Comparison of ENCODE assay signal across 7 cellular contexts in the genomic region with DNA sequence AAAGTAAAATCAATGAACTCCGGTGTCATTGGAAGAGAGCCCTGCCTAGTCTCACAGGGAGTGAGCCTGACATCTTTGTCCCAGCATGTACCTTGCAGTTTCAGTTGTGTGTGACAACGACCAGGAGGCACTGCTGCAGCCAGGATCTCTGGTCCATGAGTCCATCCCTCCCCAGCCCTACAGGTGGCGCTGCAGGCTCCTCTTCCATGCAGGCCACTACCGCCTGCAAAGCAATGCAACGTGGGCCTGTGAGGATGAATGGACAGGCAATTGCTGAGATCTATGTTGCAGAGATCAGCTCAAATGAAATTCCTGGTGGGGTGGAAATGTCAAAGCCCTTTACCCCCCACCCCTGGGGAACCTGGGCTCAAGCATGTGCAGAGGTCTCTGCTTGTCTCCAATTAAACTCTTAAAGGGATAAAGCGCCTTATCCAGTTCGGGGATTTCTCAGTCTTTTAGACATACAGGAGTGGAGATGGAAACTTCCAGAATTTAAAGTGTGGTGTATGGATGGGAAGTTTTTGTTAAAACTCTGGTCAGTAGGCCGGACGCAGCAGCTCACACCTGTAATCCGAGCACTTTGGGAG.
DNase-seq lines count a peak whose midpoint lies in the region; ATAC-seq and TF ChIP-seq lines count a peak whose summit lies in the region.

No MANE protein-coding gene starts in this region.

- in situ Hi-C loops in GM13977 (cut with MboI; ENCODE audit: low pct_unique_long_range_greater_than_20kb, low sequenced_read_pairs, unreplicated experiment), result no loop called here

- TF ChIP-seq CTCF in GM13977 (IDR thresholded peaks at IDR 0.05; ENCODE audit: extremely low read depth, insufficient read depth, missing control alignments), result peak; percentile 94

- peak; percentile 84 for ATAC-seq in HG02981 (IDR thresholded peaks at IDR 0.05; ENCODE audit: unreplicated experiment)
- peak; percentile 82 to 83 for ATAC-seq in activated CD4-positive, CD25-positive, alpha-beta regulatory T cell treated with anti-CD3 and anti-CD28 coated beads, Interleukin-2, amount 50 U/mL, for 24 hours

- DNase-seq in GM13977 (ENCODE audit: low spot score), result peak; percentile 88
- peak; percentile 73 for DNase-seq in NCI-H2227 (lab: John Stamatoyannopoulos, UW; ENCODE audit: unreplicated experiment)
- DNase-seq in central memory CD4-positive, alpha-beta T cell, result peak; percentile 55
- DNase-seq in kidney tubule cell (ENCODE audit: low spot score), result peak; percentile 83
- peak; percentile 80 for DNase-seq in stimulated activated CD4-positive, alpha-beta T cell treated with anti-CD3 and anti-CD28 coated beads, Interleukin-4, amount 100 ng/mL, for 24 hours

Comparison
In these comparisons a context has a peak if more than half of its experiments do, and no peak if none do; other contexts are left out.
1. Peak in every context shown above with its lines: DNase-seq and ATAC-seq.